Comparison of ENCODE assay signal across 18 cellular contexts in genomic region chr13:71309905-71310304, GRCh38.
"Had no signal": no experiment of that assay in that cellular context is flagged by ENCODE, and none has a peak within 500 bp of the region (broad histone marks: within the 10 kb centered on the region; RNA-seq: fewer than 3 reads in every experiment).

No MANE protein-coding gene starts in this region.

- H3K27ac ChIP-seq: foreskin keratinocyte, neural progenitor cell, thyroid gland had no signal

- H3K36me3 ChIP-seq: neural progenitor cell, thyroid gland had no signal

- H3K4me1 Mint-ChIP-seq: activated B cell treated with CpG ODN at 0.5 μM for 24 hours; brain; central memory CD8-positive, alpha-beta T cell; naive B cell; stimulated activated memory B cell treated with anti-CD40 and anti-IgM and Interleukin-4, amounts not matched to agents 10 μg/mL and 1 μg/mL and 100 μg/mL, for 72 hours had no signal

- H3K9me3 ChIP-seq: thyroid gland had no signal

- ATAC-seq: activated CD8-positive, alpha-beta T cell treated with anti-CD3 and anti-CD28 coated beads for 36 hours; activated T-cell treated with anti-CD3 and anti-CD28 coated beads, Interleukin-2, amount 50 U/mL, for 4 hours; foreskin keratinocyte; left colon; stimulated activated memory B cell treated with anti-CD40 and anti-IgM and Interleukin-4, amounts not matched to agents 10 μg/mL and 1 μg/mL and 100 μg/mL, for 72 hours had no signal

- H3K4me1 ChIP-seq: foreskin keratinocyte, thyroid gland had no signal

- H3K4me3 ChIP-seq: neural progenitor cell, thyroid gland had no signal

- H3K9ac ChIP-seq: neural progenitor cell had no signal

- DNase-seq: activated B cell treated with CpG ODN at 0.5 μM for 24 hours; activated CD4-positive, alpha-beta T cell treated with anti-CD3 and anti-CD28 coated beads for 48 hours; activated CD8-positive, alpha-beta T cell treated with anti-CD3 and anti-CD28 coated beads for 36 hours; activated gamma-delta T cell treated with Interleukin-2 at 50 U/mL for 16 hours; activated T-cell treated with anti-CD3 and anti-CD28 coated beads, Interleukin-2, amount 50 U/mL, for 4 hours; cortex of kidney; effector CD4-positive, alpha-beta T cell; foreskin keratinocyte; head of caudate nucleus; left colon; naive B cell; stimulated activated CD4-positive, alpha-beta T cell treated with anti-CD3 and anti-CD28 coated beads, Interleukin-2, amount 100 ng/mL, for 48 hours; thyroid gland had no signal

- H3K4me3 Mint-ChIP-seq: activated B cell treated with CpG ODN at 0.5 μM for 24 hours; activated CD8-positive, alpha-beta T cell treated with anti-CD3 and anti-CD28 coated beads for 36 hours; activated naive CD8-positive, alpha-beta T cell; activated T-cell treated with anti-CD3 and anti-CD28 coated beads, Interleukin-2, amount 50 U/mL, for 4 hours; brain; central memory CD8-positive, alpha-beta T cell; naive B cell; neural progenitor cell; stimulated activated memory B cell treated with anti-CD40 and anti-IgM and Interleukin-4, amounts not matched to agents 10 μg/mL and 1 μg/mL and 100 μg/mL, for 72 hours had no signal

- H3K27ac Mint-ChIP-seq: activated B cell treated with CpG ODN at 0.5 μM for 24 hours; activated CD8-positive, alpha-beta T cell treated with anti-CD3 and anti-CD28 coated beads for 36 hours; activated naive CD8-positive, alpha-beta T cell; brain; naive B cell; neural progenitor cell; stimulated activated memory B cell treated with anti-CD40 and anti-IgM and Interleukin-4, amounts not matched to agents 10 μg/mL and 1 μg/mL and 100 μg/mL, for 72 hours had no signal

- H3K36me3 Mint-ChIP-seq: activated naive CD8-positive, alpha-beta T cell; brain; naive B cell; neural progenitor cell; stimulated activated memory B cell treated with anti-CD40 and anti-IgM and Interleukin-4, amounts not matched to agents 10 μg/mL and 1 μg/mL and 100 μg/mL, for 72 hours had no signal

- H3K9me3 Mint-ChIP-seq: activated B cell treated with CpG ODN at 0.5 μM for 24 hours; activated CD8-positive, alpha-beta T cell treated with anti-CD3 and anti-CD28 coated beads for 36 hours; activated T-cell treated with anti-CD3 and anti-CD28 coated beads, Interleukin-2, amount 50 U/mL, for 4 hours; brain; central memory CD8-positive, alpha-beta T cell; naive B cell; neural progenitor cell; stimulated activated memory B cell treated with anti-CD40 and anti-IgM and Interleukin-4, amounts not matched to agents 10 μg/mL and 1 μg/mL and 100 μg/mL, for 72 hours had no signal

- H3K27me3 Mint-ChIP-seq: activated B cell treated with CpG ODN at 0.5 μM for 24 hours; activated naive CD8-positive, alpha-beta T cell; central memory CD8-positive, alpha-beta T cell; naive B cell; stimulated activated memory B cell treated with anti-CD40 and anti-IgM and Interleukin-4, amounts not matched to agents 10 μg/mL and 1 μg/mL and 100 μg/mL, for 72 hours had no signal

- H3K27me3 ChIP-seq: foreskin keratinocyte, neural progenitor cell, thyroid gland had no signal
